In genomic region chr14:78697341-78697740, GRCh38 we compare ENCODE assay signal across 8 cellular contexts.
DNase-seq lines count a peak whose midpoint lies in the region; ATAC-seq and TF ChIP-seq lines count a peak whose summit lies in the region.

No MANE protein-coding gene starts in this region.

- intact Hi-C loops in lower lobe of right lung (cut with DNase I): no loop called here

- no peaks in the 10 kb centered on the region for H3K9me2 ChIP-seq in neural cell (ENCODE audit: insufficient read depth, low read length)

- no peaks in the 10 kb centered on the region for H3F3A ChIP-seq in neural cell (ENCODE audit: insufficient read depth, low read length, poor library complexity, severe bottlenecking)

- peak; percentile 62 for TF ChIP-seq CTCF in GM10248 (IDR thresholded peaks at IDR 0.05; ENCODE audit: control extremely low read depth, extremely low read depth, low read depth, missing control alignments)
- TF ChIP-seq CTCF in brain microvascular endothelial cell (IDR thresholded peaks at IDR 0.05; ENCODE audit: low read depth, low read length, missing control alignments): peak; percentile 52
- peak; percentile 88 for TF ChIP-seq CTCF in neural cell (IDR thresholded peaks at IDR 0.05; ENCODE audit: poor library complexity, severe bottlenecking)
- no peak for TF ChIP-seq CTCF in lower lobe of right lung (IDR thresholded peaks at IDR 0.05)

- no peak for TF ChIP-seq EP300 in neural cell (conservative IDR thresholded peaks at IDR 0.05; ENCODE audit: poor library complexity, severe bottlenecking)

- H2AFZ ChIP-seq in neural cell (ENCODE audit: low read depth, low read length): no peak overlapping the region

- peak; percentile 91 for TF ChIP-seq RAD21 in neural cell (conservative IDR thresholded peaks at IDR 0.05)

- no peaks in the 10 kb centered on the region for H3K79me2 ChIP-seq in neural cell (replicated peaks; ENCODE audit: insufficient read depth, low read length)

- H3K27ac ChIP-seq in brain microvascular endothelial cell: no peak overlapping the region
- H3K27ac ChIP-seq in neural cell (ENCODE audit: low read length): no peak overlapping the region
- no peak overlapping the region for H3K27ac ChIP-seq in lower lobe of right lung

- H3K9ac ChIP-seq in neural cell (ENCODE audit: low read length): no peak overlapping the region

- CTCF ChIA-PET in GM10248 (lab: Yijun Ruan, JAX): interaction anchor here (1.1 kb wide), 1 partner anchor 11 kb away, joined by 3 read pairs; no protein-coding TSS in a partner anchor

- no peaks in the 10 kb centered on the region for H4K20me1 ChIP-seq in neural cell (ENCODE audit: insufficient read depth)

- H3K4me1 ChIP-seq in lower lobe of right lung: no peaks in the 10 kb centered on the region

- no peak for ATAC-seq in lower lobe of right lung

- in situ Hi-C loops in brain microvascular endothelial cell (cut with HindIII; ENCODE audit: low pct_ligation_motif_present, low sequenced_read_pairs): no loop called here

- H3K9me3 ChIP-seq in neural cell (ENCODE audit: low read length) (no peaks in the 10 kb centered on the region), lower lobe of right lung (no peaks in the 10 kb centered on the region)

- H3K36me3 ChIP-seq in brain microvascular endothelial cell (replicated peaks) (no peaks in the 10 kb centered on the region), neural cell (ENCODE audit: insufficient read depth, low read length) (no peaks in the 10 kb centered on the region), lower lobe of right lung (no peaks in the 10 kb centered on the region)

- H3K4me2 ChIP-seq in neural cell (ENCODE audit: low read length): no peak overlapping the region

- H3K27me3 ChIP-seq in brain microvascular endothelial cell (replicated peaks): no peaks in the 10 kb centered on the region
- no peaks in the 10 kb centered on the region for H3K27me3 ChIP-seq in neural cell (ENCODE audit: insufficient read depth, low read depth, low read length)
- no peaks in the 10 kb centered on the region for H3K27me3 ChIP-seq in lower lobe of right lung (ENCODE audit: low read depth)

- H3K4me3 ChIP-seq in brain microvascular endothelial cell (ENCODE audit: low read depth, low read length): no peak overlapping the region
- H3K4me3 ChIP-seq in neural cell (ENCODE audit: low read length): no peak overlapping the region
- no peak overlapping the region for H3K4me3 ChIP-seq in lower lobe of right lung

- DNase-seq in GM10248 (ENCODE audit: extremely low spot score) (no peak), NCI-H1092 (lab: John Stamatoyannopoulos, UW) (peak; percentile 9), brain microvascular endothelial cell (peak; percentile 5), occipital lobe (lab: John Stamatoyannopoulos, UW) (no peak), lower lobe of right lung (no peak), nucleus accumbens (lab: John Stamatoyannopoulos, UW) (no peak)
- no peak for DNase-seq in activated CD4-positive, CD25-positive, alpha-beta regulatory T cell (lab: John Stamatoyannopoulos, UW)

- POLR2A ChIA-PET in GM10248 (lab: Yijun Ruan, JAX): no interaction called here

TF ChIP-seq in neural cell, 6 proteins besides CTCF, POLR2A, EP300 and RAD21:
- TF ChIP-seq SMC3 (conservative IDR thresholded peaks at IDR 0.05; ENCODE audit: poor library complexity): peak; percentile 86
- no peak for TF ChIP-seq MXI1 (conservative IDR thresholded peaks at IDR 0.05; ENCODE audit: poor library complexity, severe bottlenecking)
- no peak for TF ChIP-seq POLR2AphosphoS5 (IDR thresholded peaks at IDR 0.05)

Comparison
In these comparisons a context has a peak if more than half of its experiments do, and no peak if none do; other contexts are left out.
1. DNase-seq: peak in NCI-H1092 (single experiment) and brain microvascular endothelial cell (single experiment); none in GM10248 (single experiment), occipital lobe (single experiment), lower lobe of right lung (single experiment), nucleus accumbens (0 of 56) and activated CD4-positive, CD25-positive, alpha-beta regulatory T cell (0 of 4).